In the genomic region with DNA sequence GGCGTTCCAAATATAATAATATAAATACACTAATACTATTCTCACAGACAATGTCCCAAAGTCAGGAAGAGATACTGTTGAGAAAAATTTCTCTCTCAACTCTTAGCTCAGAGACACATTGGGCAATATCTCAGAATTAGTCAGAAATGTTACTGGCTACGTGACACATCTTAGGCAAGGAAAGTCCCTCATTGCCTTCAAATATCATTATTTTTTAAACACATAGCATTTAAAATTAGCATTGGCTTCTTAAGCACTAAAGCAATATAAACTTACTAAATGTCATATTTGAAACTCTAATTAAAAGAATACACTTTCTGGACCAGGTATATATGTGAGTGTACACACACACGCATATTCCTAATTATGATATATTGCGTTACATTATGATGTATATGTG, we compare ENCODE assay signal across 12 cellular contexts.
DNase-seq lines count a peak whose midpoint lies in the region; ATAC-seq lines count a peak whose summit lies in the region.
"Had no signal": no experiment of that assay in that cellular context is flagged by ENCODE, and none has a peak within 500 bp of the region (broad histone marks: within the 10 kb centered on the region; RNA-seq: fewer than 3 reads in every experiment).

No MANE protein-coding gene starts in this region.

- H3K27ac Mint-ChIP-seq in activated T-helper 2 cell treated with anti-CD3 and anti-CD28 coated beads, Interferon-gamma antibody, Interleukin-2, Interleukin-4, amounts not matched to agents 10 μg/mL and 5 μg/mL and 100 μg/mL, durations not matched to agents 14 hours and 24 hours and 36 hours: peak overlapping the region; percentile 31
- no peak overlapping the region for H3K27ac Mint-ChIP-seq in activated naive CD4-positive, alpha-beta T cell treated with anti-CD3 and anti-CD28 coated beads, Interleukin-2, amount 50 U/mL, for 72 hours
- H3K27ac Mint-ChIP-seq: stimulated activated naive CD8-positive, alpha-beta T cell treated with anti-CD3 and anti-CD28 coated beads, Interleukin-15, amount 100 ng/mL, for 72 hours had no signal

- H3K4me1 Mint-ChIP-seq in activated T-helper 2 cell treated with anti-CD3 and anti-CD28 coated beads, Interferon-gamma antibody, Interleukin-2, Interleukin-4, amounts not matched to agents 10 μg/mL and 5 μg/mL and 100 μg/mL, durations not matched to agents 14 hours and 24 hours and 36 hours (ENCODE audit: low read depth): peaks cover 13% of the 10 kb centered on the region
- H3K4me1 Mint-ChIP-seq: stimulated activated naive CD8-positive, alpha-beta T cell treated with anti-CD3 and anti-CD28 coated beads, Interleukin-15, amount 100 ng/mL, for 72 hours had no signal

- no peak overlapping the region for H3K4me3 Mint-ChIP-seq in activated T-helper 2 cell treated with anti-CD3 and anti-CD28 coated beads, Interferon-gamma antibody, Interleukin-2, Interleukin-4, amounts not matched to agents 10 μg/mL and 5 μg/mL and 100 μg/mL, durations not matched to agents 14 hours and 24 hours and 36 hours (ENCODE audit: low read depth)
- H3K4me3 Mint-ChIP-seq: stimulated activated naive CD8-positive, alpha-beta T cell treated with anti-CD3 and anti-CD28 coated beads, Interleukin-15, amount 100 ng/mL, for 72 hours had no signal

- intact Hi-C loops in activated T-helper 2 cell treated with anti-CD3 and anti-CD28 coated beads, Interferon-gamma antibody, Interleukin-2, Interleukin-4, amounts not matched to agents 10 μg/mL and 5 μg/mL and 100 μg/mL, durations not matched to agents 14 hours and 24 hours and 36 hours (cut with micrococcal nuclease): loop anchor here (2.0 to 10.0 kb wide), 2 partner anchors 57 to 223 kb away; no protein-coding TSS in a partner anchor

- H3K9me3 Mint-ChIP-seq in activated T-helper 2 cell treated with anti-CD3 and anti-CD28 coated beads, Interferon-gamma antibody, Interleukin-2, Interleukin-4, amounts not matched to agents 10 μg/mL and 5 μg/mL and 100 μg/mL, durations not matched to agents 14 hours and 24 hours and 36 hours: peaks cover 39% of the 10 kb centered on the region
- H3K9me3 Mint-ChIP-seq in activated naive CD4-positive, alpha-beta T cell treated with anti-CD3 and anti-CD28 coated beads, Interleukin-2, amount 50 U/mL, for 72 hours: peaks cover 21 to 32% of the 10 kb centered on the region in 2 donors

- peak; percentile 40 for DNase-seq in AG08395 (ENCODE audit: low spot score)
- no peak for DNase-seq in activated T-helper 2 cell treated with anti-CD3 and anti-CD28 coated beads, Interferon-gamma antibody, Interleukin-2, Interleukin-4, amounts not matched to agents 10 μg/mL and 5 μg/mL and 100 μg/mL, durations not matched to agents 14 hours and 24 hours and 36 hours (ENCODE audit: low spot score)
- DNase-seq in Ammon's horn (ENCODE audit: low spot score): no peak
- no peak for DNase-seq in activated naive CD4-positive, alpha-beta T cell treated with anti-CD3 and anti-CD28 coated beads, Interleukin-2, amount 50 U/mL, for 72 hours (ENCODE audit: low spot score in 2 of 2)
- DNase-seq in DMS153 treated with DMSO at 0.1 percent for 48 hours (lab: John Stamatoyannopoulos, UW; ENCODE audit: unreplicated experiment): no peak
- DNase-seq in HUDEP-2 (lab: John Stamatoyannopoulos, UW; ENCODE audit: unreplicated experiment in 76 of 76): no peak
- DNase-seq: ACHN; NCI-H2107; stimulated activated naive CD8-positive, alpha-beta T cell treated with anti-CD3 and anti-CD28 coated beads, Interleukin-15, amount 100 ng/mL, for 72 hours; SW 1271 had no signal

- H3K27me3 Mint-ChIP-seq in activated T-helper 2 cell treated with anti-CD3 and anti-CD28 coated beads, Interferon-gamma antibody, Interleukin-2, Interleukin-4, amounts not matched to agents 10 μg/mL and 5 μg/mL and 100 μg/mL, durations not matched to agents 14 hours and 24 hours and 36 hours (ENCODE audit: low read depth): no peaks in the 10 kb centered on the region
- H3K27me3 Mint-ChIP-seq: stimulated activated naive CD8-positive, alpha-beta T cell treated with anti-CD3 and anti-CD28 coated beads, Interleukin-15, amount 100 ng/mL, for 72 hours had no signal

- ATAC-seq in GM19035 (IDR thresholded peaks at IDR 0.05; ENCODE audit: unreplicated experiment) (peak; percentile 82), HG02938 (IDR thresholded peaks at IDR 0.05; ENCODE audit: unreplicated experiment) (peak; percentile 85)
- ATAC-seq in activated naive CD4-positive, alpha-beta T cell treated with anti-CD3 and anti-CD28 coated beads, Interleukin-2, amount 50 U/mL, for 72 hours: no peak
- ATAC-seq: stimulated activated naive CD8-positive, alpha-beta T cell treated with anti-CD3 and anti-CD28 coated beads, Interleukin-15, amount 100 ng/mL, for 72 hours had no signal

- H3K36me3 Mint-ChIP-seq in activated T-helper 2 cell treated with anti-CD3 and anti-CD28 coated beads, Interferon-gamma antibody, Interleukin-2, Interleukin-4, amounts not matched to agents 10 μg/mL and 5 μg/mL and 100 μg/mL, durations not matched to agents 14 hours and 24 hours and 36 hours (ENCODE audit: low read depth): peaks cover 21% of the 10 kb centered on the region
- peaks cover 0 to 4% of the 10 kb centered on the region in 2 donors for H3K36me3 Mint-ChIP-seq in activated naive CD4-positive, alpha-beta T cell treated with anti-CD3 and anti-CD28 coated beads, Interleukin-2, amount 50 U/mL, for 72 hours

Comparison
In these comparisons a context has a peak if more than half of its experiments do, and no peak if none do; other contexts are left out.
1. ATAC-seq: peak in GM19035 (single experiment) and HG02938 (single experiment); none in activated naive CD4-positive, alpha-beta T cell treated with anti-CD3 and anti-CD28 coated beads, Interleukin-2, amount 50 U/mL, for 72 hours (0 of 2).